20 cellular contexts compared by ENCODE assay signal in genomic region chr17:65848751-65849150, GRCh38.
DNase-seq lines count a peak whose midpoint lies in the region; ATAC-seq, FAIRE-seq and TF ChIP-seq lines count a peak whose summit lies in the region.
"Had no signal": no experiment of that assay in that cellular context is flagged by ENCODE, and none has a peak within 500 bp of the region (broad histone marks: within the 10 kb centered on the region; RNA-seq: fewer than 3 reads in every experiment).

No MANE protein-coding gene starts in this region.

- H2AFZ ChIP-seq in astrocyte (ENCODE audit: low read depth, low read length): no peak overlapping the region

- H4K20me1 ChIP-seq in astrocyte (ENCODE audit: insufficient read depth, low read length): no peaks in the 10 kb centered on the region

- POLR2A ChIA-PET in A673 (lab: Charles Lee; ENCODE audit: low non-redundant PET): no interaction called here

- H3K27me3 ChIP-seq in A673 (replicated peaks; ENCODE audit: insufficient read depth, low read depth, low read length, poor library complexity): no peaks in the 10 kb centered on the region
- H3K27me3 ChIP-seq in astrocyte (ENCODE audit: insufficient read depth, low read length): no peaks in the 10 kb centered on the region
- no peaks in the 10 kb centered on the region for H3K27me3 ChIP-seq in body of pancreas

- TF ChIP-seq POLR2A in body of pancreas (IDR thresholded peaks at IDR 0.05): no peak

- no peak overlapping the region for H3K9ac ChIP-seq in astrocyte (ENCODE audit: low read length)

- H3K4me1 ChIP-seq in A673 (ENCODE audit: insufficient read depth, low read length, poor library complexity, severe bottlenecking) (no peaks in the 10 kb centered on the region), astrocyte (ENCODE audit: insufficient read depth, low read length) (no peaks in the 10 kb centered on the region), body of pancreas (no peaks in the 10 kb centered on the region)

- no peak overlapping the region for H3K4me3 Mint-ChIP-seq in astrocyte (ENCODE audit: unreplicated experiment)
- no peak overlapping the region for H3K4me3 Mint-ChIP-seq in nephron progenitor cell
- H3K4me3 Mint-ChIP-seq: CD14-positive monocyte; CD8-positive, alpha-beta T cell had no signal

- no peaks in the 10 kb centered on the region for H3K27me3 Mint-ChIP-seq in astrocyte (ENCODE audit: low read depth, unreplicated experiment)
- H3K27me3 Mint-ChIP-seq in nephron progenitor cell (ENCODE audit: low read depth, poor library complexity): no peaks in the 10 kb centered on the region

- no peak for TF ChIP-seq CTCF in A673 (conservative IDR thresholded peaks at IDR 0.05; ENCODE audit: low read depth, low read length)
- no peak for TF ChIP-seq CTCF in astrocyte (IDR thresholded peaks at IDR 0.05; ENCODE audit: insufficient read depth, low read depth, low read length)
- TF ChIP-seq CTCF in nephron progenitor cell (IDR thresholded peaks at IDR 0.05): no peak
- no peak for TF ChIP-seq CTCF in body of pancreas (IDR thresholded peaks at IDR 0.05)

- WGBS in body of pancreas, 2 donors: 55 to 67% methylated on average over 5 of the region's 5 CpGs

- BruUV-seq in A673 (replicated peaks; lab: Mats Ljungman, UMichigan): no TSS peak

- ATAC-seq in HG03139 (IDR thresholded peaks at IDR 0.05; ENCODE audit: unreplicated experiment) (no peak), body of pancreas (no peak), GM21528 (IDR thresholded peaks at IDR 0.05; ENCODE audit: low FRiP score, unreplicated experiment) (no peak)
- ATAC-seq: CD8-positive, alpha-beta T cell had no signal

- peaks cover 9% of the 10 kb centered on the region for H3K4me1 Mint-ChIP-seq in astrocyte (ENCODE audit: low read depth, unreplicated experiment)
- no peaks in the 10 kb centered on the region for H3K4me1 Mint-ChIP-seq in nephron progenitor cell
- H3K4me1 Mint-ChIP-seq: CD14-positive monocyte had no signal

- H3K36me3 Mint-ChIP-seq in astrocyte (ENCODE audit: low read depth, unreplicated experiment): peaks cover 4% of the 10 kb centered on the region
- peaks cover 48% of the 10 kb centered on the region for H3K36me3 Mint-ChIP-seq in nephron progenitor cell (ENCODE audit: low read depth)
- H3K36me3 Mint-ChIP-seq: CD14-positive monocyte; CD8-positive, alpha-beta T cell had no signal

- peaks cover 3% of the 10 kb centered on the region for H3K9me3 Mint-ChIP-seq in astrocyte (ENCODE audit: unreplicated experiment)
- H3K9me3 Mint-ChIP-seq in nephron progenitor cell: peaks cover 5% of the 10 kb centered on the region
- H3K9me3 Mint-ChIP-seq: CD8-positive, alpha-beta T cell had no signal

- no peaks in the 10 kb centered on the region for H3K9me3 ChIP-seq in A673 (ENCODE audit: low read depth, low read length, poor library complexity, severe bottlenecking)
- H3K9me3 ChIP-seq in astrocyte (ENCODE audit: insufficient read depth, low read depth, low read length): no peaks in the 10 kb centered on the region
- H3K9me3 ChIP-seq in body of pancreas: no peaks in the 10 kb centered on the region

- no peak overlapping the region for H3K4me2 ChIP-seq in astrocyte (ENCODE audit: low read length)

- H3K36me3 ChIP-seq in A673 (ENCODE audit: insufficient read depth, low read length, poor library complexity, severe bottlenecking): no peaks in the 10 kb centered on the region
- no peaks in the 10 kb centered on the region for H3K36me3 ChIP-seq in astrocyte (ENCODE audit: insufficient read depth, low read length)
- H3K36me3 ChIP-seq in body of pancreas (replicated peaks in 1 of 2; ENCODE audit: insufficient read depth in 1 of 2, low read depth in 2 of 2): no peaks in the 10 kb centered on the region

- H3K79me2 ChIP-seq in astrocyte (ENCODE audit: insufficient read depth, low read length): no peaks in the 10 kb centered on the region

- peak overlapping the region; percentile 34 for H3K27ac Mint-ChIP-seq in astrocyte (ENCODE audit: unreplicated experiment)
- H3K27ac Mint-ChIP-seq in nephron progenitor cell: peak overlapping the region; percentile 11
- H3K27ac Mint-ChIP-seq: CD14-positive monocyte; CD8-positive, alpha-beta T cell had no signal

- intact Hi-C loops in A673 (cut with micrococcal nuclease; ENCODE audit: unreplicated experiment): no loop called here
- intact Hi-C loops in body of pancreas (cut with DNase I): no loop called here

- DNase-seq in A673 (ENCODE audit: low spot score): peak; percentile 3
- DNase-seq in EH (ENCODE audit: low read depth): peak; percentile 58
- DNase-seq in astrocyte (ENCODE audit: low read depth): no peak
- no peak for DNase-seq in nephron progenitor cell
- no peak for DNase-seq in body of pancreas
- no peak for DNase-seq in epidermal melanocyte (ENCODE audit: insufficient read length, low spot score)
- DNase-seq: 8988T; ACHN; CD8-positive, alpha-beta T cell; COR-L47; DMS153; DMS79 treated with DMSO at 0.1 percent for 48 hours; GDM1 had no signal

- no peak overlapping the region for H3K4me3 ChIP-seq in A673 (ENCODE audit: low read depth, low read length, poor library complexity, severe bottlenecking)
- H3K4me3 ChIP-seq in astrocyte (ENCODE audit: insufficient read depth, low read depth, low read length): no peak overlapping the region
- no peak overlapping the region for H3K4me3 ChIP-seq in body of pancreas

- FAIRE-seq in astrocyte (lab: Jason Lieb, UNC): no peak
- FAIRE-seq: D721Med, GM12892, H54 had no signal

- H3K27ac ChIP-seq in A673 (ENCODE audit: low read depth, low read length, poor library complexity, severe bottlenecking) (no peak overlapping the region), astrocyte (ENCODE audit: low read depth, low read length) (no peak overlapping the region), body of pancreas (no peak overlapping the region)
- H3K27ac ChIP-seq: HL-60 had no signal

- CTCF ChIA-PET in A673 (lab: Charles Lee): no interaction called here

Comparison
In these comparisons a context has a peak if more than half of its experiments do, and no peak if none do; other contexts are left out.
1. DNase-seq: peak in A673 (single experiment) and EH (single experiment); none in astrocyte (single experiment), nephron progenitor cell (single experiment), body of pancreas (0 of 4) and epidermal melanocyte (single experiment).